8 cellular contexts compared by ENCODE assay signal in the genomic region with DNA sequence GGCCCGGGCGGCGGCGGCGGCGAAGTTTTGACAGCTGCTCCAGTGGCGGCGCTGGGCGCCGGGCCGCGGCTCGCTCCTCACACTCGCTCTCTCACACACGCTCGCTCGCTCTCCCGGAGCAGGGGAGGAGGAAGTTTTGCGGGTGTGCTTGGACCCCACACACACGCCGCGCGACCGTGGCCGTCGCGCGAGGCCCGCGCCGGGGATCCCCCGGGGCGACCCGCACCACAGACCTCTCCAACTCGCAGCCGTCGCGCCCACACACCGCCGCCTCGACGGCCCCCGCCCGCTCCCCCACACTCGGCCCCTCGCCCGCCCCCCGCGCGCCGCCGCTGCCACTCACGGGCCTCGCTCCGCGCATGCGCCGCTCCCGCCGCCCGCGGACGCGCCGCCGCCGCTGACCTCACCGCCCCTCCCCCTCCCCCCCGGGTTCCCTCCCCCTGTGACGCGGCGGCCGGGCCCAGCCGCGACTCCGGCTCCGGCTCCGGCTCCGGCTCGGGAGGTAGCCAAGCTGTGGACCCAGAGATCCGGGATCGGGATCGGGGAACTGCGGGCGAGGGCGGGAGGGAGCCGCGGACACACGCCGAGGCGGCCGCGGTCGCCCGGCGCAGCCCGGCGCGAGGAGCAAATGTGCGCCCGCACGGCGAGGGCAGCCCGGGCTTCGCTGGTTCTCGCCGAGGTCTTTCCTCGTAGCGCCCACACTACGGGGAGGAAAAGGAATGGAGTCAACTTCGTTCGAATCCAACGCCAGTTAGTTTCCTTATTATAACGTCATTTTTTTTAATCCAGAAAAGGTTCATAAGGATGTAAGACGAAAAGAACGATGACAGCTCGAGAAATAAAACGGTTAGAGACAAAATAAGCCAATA. TPM values are rescaled to one million over a fixed set of nuclear protein-coding genes. Genes with fewer than 3 reads are reported as not detected.
DNase-seq lines count a peak whose midpoint lies in the region; ATAC-seq and TF ChIP-seq lines count a peak whose summit lies in the region.

No MANE protein-coding gene starts in this region.

- 0 to 1% (median 1%) methylated on average over 48 to 117 of the region's 118 CpGs for WGBS in ovary, 3 donors
- under 1% methylated on average over 113 of the region's 118 CpGs for whole genome bisulfite sequencing in thymus

- H3K4me3 ChIP-seq in ovary = peak overlapping the region; percentile 81
- H3K4me3 ChIP-seq in thymus (ENCODE audit: low read length) = peak overlapping the region; percentile 88

- TF ChIP-seq CTCF in ovary (IDR thresholded peaks at IDR 0.05) = peak in 1 of 3 donors; percentile 19

- H3K4me1 ChIP-seq in ovary (ENCODE audit: insufficient read depth) (no peaks in the 10 kb centered on the region), thymus (ENCODE audit: control insufficient read depth, insufficient read depth, low read length) (no peaks in the 10 kb centered on the region)

- TF ChIP-seq EP300 in ovary (IDR thresholded peaks at IDR 0.05) = no peak

- H3K36me3 ChIP-seq in ovary (no peaks in the 10 kb centered on the region), thymus (ENCODE audit: control insufficient read depth, insufficient read depth) (no peaks in the 10 kb centered on the region)

- CTCF ChIA-PET in HEK293T (lab: Yijun Ruan, JAX) = no interaction called here

- peak overlapping the region; percentile 82 for H3K27ac Mint-ChIP-seq in activated naive CD8-positive, alpha-beta T cell treated with anti-CD3 and anti-CD28 coated beads for 36 hours

- POLR2A ChIA-PET in HEK293T (lab: Yijun Ruan, JAX) = interaction anchor here (1.0 to 1.5 kb wide), 2 partner anchors 26 to 27 kb away, joined by 3 to 6 read pairs; no protein-coding TSS in a partner anchor

- DNase-seq in GM04503 (ENCODE audit: low read depth) (peak; percentile 49), HEK293T (ENCODE audit: extremely low spot score) (peak; percentile 95), NAMALWA (ENCODE audit: low spot score) (peak; percentile 95), SKM-1 (lab: John Stamatoyannopoulos, UW; ENCODE audit: unreplicated experiment) (peak; percentile 12), Right ventricle myocardium inferior (ENCODE audit: missing footprints) (peak; percentile 95), ovary (peak; percentile 94 to 97 (median 95))
- peak; percentile 87 for DNase-seq in activated naive CD8-positive, alpha-beta T cell treated with anti-CD3 and anti-CD28 coated beads for 36 hours

- ATAC-seq in Right ventricle myocardium inferior = peak; percentile 90

- intact Hi-C loops in Right ventricle myocardium inferior (cut with DNase I) = loop anchor here (1.0 kb wide), 1 partner anchor 28 kb away; no protein-coding TSS in a partner anchor
- intact Hi-C loops in ovary (cut with DNase I) = loop anchor here in 1 of 4 donors (1.0 kb wide), 1 partner anchor 27 kb away; no protein-coding TSS in a partner anchor

- H3K9me3 Mint-ChIP-seq in activated naive CD8-positive, alpha-beta T cell treated with anti-CD3 and anti-CD28 coated beads for 36 hours = no peaks in the 10 kb centered on the region

- H3K4me1 Mint-ChIP-seq in activated naive CD8-positive, alpha-beta T cell treated with anti-CD3 and anti-CD28 coated beads for 36 hours = peaks cover 27% of the 10 kb centered on the region

- no peaks in the 10 kb centered on the region for H3K27me3 Mint-ChIP-seq in activated naive CD8-positive, alpha-beta T cell treated with anti-CD3 and anti-CD28 coated beads for 36 hours

- no peaks in the 10 kb centered on the region for H3K27me3 ChIP-seq in ovary
- no peaks in the 10 kb centered on the region for H3K27me3 ChIP-seq in thymus (ENCODE audit: control insufficient read depth, insufficient read depth)

- H3K4me3 Mint-ChIP-seq in activated naive CD8-positive, alpha-beta T cell treated with anti-CD3 and anti-CD28 coated beads for 36 hours = peak overlapping the region; percentile 73

- peaks cover 2% of the 10 kb centered on the region for H3K36me3 Mint-ChIP-seq in activated naive CD8-positive, alpha-beta T cell treated with anti-CD3 and anti-CD28 coated beads for 36 hours

- H3K27ac ChIP-seq in ovary (peak overlapping the region; percentile 97 to 100), thymus (ENCODE audit: low read depth) (peak overlapping the region; percentile 96)

- H3K9me3 ChIP-seq in ovary (no peaks in the 10 kb centered on the region), thymus (ENCODE audit: control insufficient read depth) (no peaks in the 10 kb centered on the region)

- TF ChIP-seq POLR2A in ovary (IDR thresholded peaks at IDR 0.05) = peak; percentile 80

TF ChIP-seq in HEK293T, 16 proteins besides CTCF, POLR2A, EP300 and RAD21:
- no peak for TF ChIP-seq FOXK2 (IDR thresholded peaks at IDR 0.05)
- no peak for TF ChIP-seq FOXA1 (IDR thresholded peaks at IDR 0.05)
- peak; percentile 62; the same call in 1 of the 2 replicates for TF ChIP-seq L3MBTL2 (conservative IDR thresholded peaks at IDR 0.05)
- peak; percentile 59; the same call in 1 of the 2 replicates for TF ChIP-seq ARNT (IDR thresholded peaks at IDR 0.05)
- no peak for TF ChIP-seq ZNF384 (IDR thresholded peaks at IDR 0.05)
- TF ChIP-seq NFRKB (IDR thresholded peaks at IDR 0.05) = no peak
- no peak for TF ChIP-seq ELF4 (IDR thresholded peaks at IDR 0.05)
- TF ChIP-seq CTBP1 (IDR thresholded peaks at IDR 0.05; ENCODE audit: borderline replicate concordance) = no peak
- peak; percentile 66; the same call in 1 of the 2 replicates for TF ChIP-seq FOXM1 (IDR thresholded peaks at IDR 0.05; ENCODE audit: borderline replicate concordance)
- TF ChIP-seq SP1 (IDR thresholded peaks at IDR 0.05) = no peak
- no peak for TF ChIP-seq SUZ12 (IDR thresholded peaks at IDR 0.05)
- no peak; the same call in 1 of the 2 replicates for TF ChIP-seq LEF1 (IDR thresholded peaks at IDR 0.05; ENCODE audit: borderline replicate concordance)

RNA-seq across cellular contexts. Expression of a gene that starts 0.7 kb away (rescaled TPM):
- total RNA-seq in activated naive CD8-positive, alpha-beta T cell treated with anti-CD3 and anti-CD28 coated beads for 36 hours = 10 to 100 TPM; 34.2 to 38.2 TPM
- 39.4 TPM for total RNA-seq in Right ventricle myocardium inferior
- total RNA-seq in ovary = 100 to 1,000 TPM in 3 of 7 donors, 10 to 100 TPM in 4; 45.3 to 109 (median 74.6) TPM
- 10 to 100 TPM; 14.0 to 27.3 TPM for polyA plus RNA-seq in ovary
- 14.4 TPM for polyA plus RNA-seq in thymus

Comparison
In these comparisons a context has a peak if more than half of its experiments do, and no peak if none do; other contexts are left out.
1. Peak in every context shown above with its lines: DNase-seq, ATAC-seq, H3K4me3 ChIP-seq and H3K27ac ChIP-seq.
2. DNase-seq: peak in every context shown above with its lines; median percentile 95 in HEK293T; 95 in NAMALWA; 95 in Right ventricle myocardium inferior; 95 in ovary; 87 in activated naive CD8-positive, alpha-beta T cell treated with anti-CD3 and anti-CD28 coated beads for 36 hours; 49 in GM04503; 12 in SKM-1.